In the genomic region with DNA sequence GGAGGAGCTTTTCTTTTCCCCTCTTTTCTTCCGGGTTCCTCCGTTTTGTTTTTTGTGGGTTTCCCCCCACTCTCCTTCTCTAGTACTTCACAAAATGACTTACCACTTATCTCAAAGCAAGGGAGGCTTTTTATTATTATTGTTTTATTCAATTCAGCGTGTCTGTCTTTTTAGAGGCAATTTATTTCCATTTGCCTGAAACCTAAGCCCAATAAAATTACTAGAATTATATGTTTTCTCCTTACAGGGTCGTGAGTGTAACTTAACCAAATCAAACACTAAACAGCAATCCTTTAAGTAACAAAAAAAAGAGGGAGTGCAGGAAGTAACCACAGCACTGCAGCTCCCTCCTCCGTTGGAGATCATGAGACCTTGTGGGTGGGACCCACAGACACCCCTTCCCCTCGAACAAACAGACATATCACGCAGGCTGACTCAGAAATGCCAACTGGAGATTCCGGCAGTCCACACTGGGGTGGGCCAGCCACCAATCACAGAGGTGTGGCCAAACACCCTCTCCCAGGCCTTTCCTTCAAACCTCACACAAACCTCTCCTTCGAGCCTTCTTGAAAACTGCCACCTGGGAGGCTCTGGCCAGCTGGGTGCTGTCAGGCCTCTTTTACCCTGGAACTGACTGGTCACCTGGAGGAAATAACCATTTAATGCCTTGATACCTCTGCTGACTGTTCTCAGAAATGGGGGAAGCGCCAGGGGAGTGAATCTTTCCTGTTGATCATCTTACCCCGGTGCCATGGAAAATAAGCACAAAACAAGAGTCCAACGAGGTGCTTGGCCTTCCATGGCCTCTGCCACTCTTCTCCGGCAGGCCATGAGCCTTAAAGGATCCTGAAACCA, we compare ENCODE assay signal across 9 cellular contexts.
DNase-seq lines count a peak whose midpoint lies in the region; ATAC-seq lines count a peak whose summit lies in the region.
"Had no signal": no experiment of that assay in that cellular context is flagged by ENCODE, and none has a peak within 500 bp of the region (broad histone marks: within the 10 kb centered on the region; RNA-seq: fewer than 3 reads in every experiment).

No MANE protein-coding gene starts in this region.

- no peak for ATAC-seq in GM19035 (IDR thresholded peaks at IDR 0.05; ENCODE audit: unreplicated experiment)

- H3K27ac ChIP-seq in HUES48 (ENCODE audit: low read depth, low read length) (no peak overlapping the region), SK-N-MC (peak overlapping the region; percentile 71; the same call in 1 of the 2 replicates), iPS DF 6.9 (ENCODE audit: low read length) (no peak overlapping the region), rectal smooth muscle tissue (ENCODE audit: low read depth, low read length) (no peak overlapping the region)

- DNase-seq in SK-N-MC (ENCODE audit: low read depth, low spot score) (no peak), iPS DF 6.9 (ENCODE audit: low read depth, low spot score) (no peak), NCI-H1092 (lab: John Stamatoyannopoulos, UW) (no peak), EL (no peak)
- DNase-seq in activated CD4-positive, alpha-beta T cell treated with anti-CD3 and anti-CD28 coated beads for 4 hours = no peak
- DNase-seq: nucleus accumbens had no signal

- H3K9me3 ChIP-seq in HUES48 (ENCODE audit: control insufficient read depth, insufficient read depth, low read length) (no peaks in the 10 kb centered on the region), SK-N-MC (ENCODE audit: low read depth, low read length) (no peaks in the 10 kb centered on the region), iPS DF 6.9 (ENCODE audit: control insufficient read depth, insufficient read depth, low read length) (no peaks in the 10 kb centered on the region)

- WGBS in iPS DF 6.9 (ENCODE audit: insufficient coverage, insufficient read length) = no CpG with 5 or more reads among the region's 13 CpGs

- H3K4me3 ChIP-seq in HUES48 (ENCODE audit: low read depth, low read length) = peak overlapping the region; percentile 65
- H3K4me3 ChIP-seq in SK-N-MC = peak overlapping the region; percentile 43
- peak overlapping the region; percentile 61; the same call in 1 of the 2 replicates for H3K4me3 ChIP-seq in iPS DF 6.9 (ENCODE audit: low read length)
- H3K4me3 ChIP-seq in rectal smooth muscle tissue (ENCODE audit: low read length) = peak overlapping the region; percentile 77

- peaks cover 67% of the 10 kb centered on the region for H3K27me3 ChIP-seq in HUES48 (ENCODE audit: control insufficient read depth, insufficient read depth, low read length)
- H3K27me3 ChIP-seq in iPS DF 6.9 (ENCODE audit: control insufficient read depth, insufficient read depth, low read length) = peaks cover 23% of the 10 kb centered on the region
- H3K27me3 ChIP-seq in rectal smooth muscle tissue (ENCODE audit: control insufficient read depth, insufficient read depth, low read length) = peaks cover 3% of the 10 kb centered on the region

- H3K4me1 ChIP-seq in HUES48 (ENCODE audit: control insufficient read depth, insufficient read depth, low read length) (peaks cover 26% of the 10 kb centered on the region), iPS DF 6.9 (ENCODE audit: control insufficient read depth, insufficient read depth, low read length) (peaks cover 11% of the 10 kb centered on the region), rectal smooth muscle tissue (ENCODE audit: control insufficient read depth, insufficient read depth, low read length) (no peaks in the 10 kb centered on the region)

- H3K36me3 ChIP-seq in HUES48 (ENCODE audit: control insufficient read depth, insufficient read depth, low read length) (no peaks in the 10 kb centered on the region), SK-N-MC (ENCODE audit: insufficient read depth, low read length) (no peaks in the 10 kb centered on the region), iPS DF 6.9 (ENCODE audit: control insufficient read depth, insufficient read depth, low read length) (no peaks in the 10 kb centered on the region), rectal smooth muscle tissue (ENCODE audit: control insufficient read depth, insufficient read depth, low read length) (no peaks in the 10 kb centered on the region)

- H3K9ac ChIP-seq in HUES48 (ENCODE audit: low read depth, low read length) (no peak overlapping the region), SK-N-MC (ENCODE audit: insufficient read length) (peak overlapping the region; percentile 45), rectal smooth muscle tissue (ENCODE audit: low read length) (peak overlapping the region; percentile 10)
